In the genomic region with DNA sequence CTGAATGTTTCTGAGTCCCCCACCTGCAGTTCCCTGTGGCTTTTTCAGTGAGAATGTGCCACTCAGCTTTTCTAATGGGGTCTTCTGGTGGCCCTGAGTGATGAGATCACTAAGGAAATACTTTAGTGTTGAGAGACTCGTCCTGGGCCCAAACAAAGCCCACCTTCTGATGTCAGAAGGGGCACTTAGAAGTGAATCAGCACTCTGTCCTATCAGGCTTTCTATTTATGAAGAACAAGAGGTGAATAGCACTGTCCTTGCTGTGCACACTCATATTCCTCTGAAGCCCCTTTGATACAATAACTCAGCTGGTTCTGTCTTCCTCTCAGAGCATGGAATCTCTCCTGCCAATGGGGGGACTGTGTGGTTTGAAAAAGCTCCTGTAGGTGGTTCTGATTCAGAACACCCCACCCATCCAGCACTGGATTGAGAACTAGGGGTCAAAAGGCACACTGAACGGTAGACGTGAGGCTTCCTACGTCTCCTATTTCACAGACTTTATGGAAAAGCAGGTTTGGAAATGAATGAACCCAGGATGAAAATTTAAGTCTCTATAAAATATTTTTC, we compare ENCODE assay signal across 12 cellular contexts.
A peak's percentile ranks its signal among the peaks of the same experiment; 100 is the strongest.
DNase-seq lines count a peak whose midpoint lies in the region; ATAC-seq, FAIRE-seq and TF ChIP-seq lines count a peak whose summit lies in the region.
"Had no signal": no experiment of that assay in that cellular context is flagged by ENCODE, and none has a peak within 500 bp of the region (broad histone marks: within the 10 kb centered on the region; RNA-seq: fewer than 3 reads in every experiment).

No MANE protein-coding gene starts in this region.

- TF ChIP-seq POLR2A in endothelial cell of umbilical vein (IDR thresholded peaks at IDR 0.05; ENCODE audit: low read depth, low read length), result no peak

- no TSS peak for BruUV-seq in endothelial cell of umbilical vein (replicated peaks; lab: Mats Ljungman, UMichigan)
- no TSS peak for BruUV-seq in Caco-2 (replicated peaks; lab: Mats Ljungman, UMichigan)

- H3K4me1 ChIP-seq in ACC112 (ENCODE audit: control insufficient read depth, insufficient read depth, low read length, unreplicated experiment) (peaks cover 28% of the 10 kb centered on the region), endothelial cell of umbilical vein (ENCODE audit: control insufficient read depth, extremely low read depth, insufficient read depth, low read length) (peaks cover 34% of the 10 kb centered on the region), Caco-2 (no peaks in the 10 kb centered on the region), tibial artery (peaks cover 0 to 10% (median 0%) of the 10 kb centered on the region in 4 donors)

- H3K79me2 ChIP-seq in ACC112 (ENCODE audit: control insufficient read depth, insufficient read depth, low read length, unreplicated experiment) (no peaks in the 10 kb centered on the region), endothelial cell of umbilical vein (ENCODE audit: control insufficient read depth, insufficient read depth, low read length) (no peaks in the 10 kb centered on the region)

- H2AFZ ChIP-seq in ACC112 (ENCODE audit: low read length, unreplicated experiment) (peak overlapping the region; percentile 74), endothelial cell of umbilical vein (ENCODE audit: low read depth, low read length) (peak overlapping the region; percentile 44)

- ATAC-seq in GM18498 (IDR thresholded peaks at IDR 0.05; ENCODE audit: unreplicated experiment), result peak; percentile 29
- ATAC-seq: heart right ventricle had no signal

- H4K20me1 ChIP-seq in endothelial cell of umbilical vein (replicated peaks; ENCODE audit: control insufficient read depth, extremely low read depth, insufficient read depth, low read length), result no peaks in the 10 kb centered on the region

- H3K27me3 Mint-ChIP-seq in T-helper 2 cell treated with Interferon-gamma antibody and Interleukin-4, amounts not matched to agents 5 μg/mL and 100 μg/mL, for 36 hours (ENCODE audit: low read depth), result no peaks in the 10 kb centered on the region
- no peaks in the 10 kb centered on the region for H3K27me3 Mint-ChIP-seq in Caco-2 (ENCODE audit: insufficient read depth, unreplicated experiment)
- no peaks in the 10 kb centered on the region for H3K27me3 Mint-ChIP-seq in endothelial cell (ENCODE audit: unreplicated experiment)
- H3K27me3 Mint-ChIP-seq: type B pancreatic cell had no signal

- TF ChIP-seq CTCF in endothelial cell of umbilical vein (IDR thresholded peaks at IDR 0.05; ENCODE audit: extremely low read depth in 1 of 2, insufficient read depth in 1 of 2, low read depth in 1 of 2, low read length in 2 of 2) (no peak), Caco-2 (IDR thresholded peaks at IDR 0.05; ENCODE audit: insufficient read depth in 1 of 2, low read depth in 1 of 2, low read length in 1 of 2, severe bottlenecking in 1 of 2, unreplicated experiment in 1 of 2) (no peak), endothelial cell (IDR thresholded peaks at IDR 0.05; ENCODE audit: unreplicated experiment) (no peak), tibial artery (IDR thresholded peaks at IDR 0.05) (no peak)

- no peak for FAIRE-seq in endothelial cell of umbilical vein (lab: Jason Lieb, UNC)

- H3K4me3 Mint-ChIP-seq in T-helper 2 cell treated with Interferon-gamma antibody and Interleukin-4, amounts not matched to agents 5 μg/mL and 100 μg/mL, for 36 hours, result peak overlapping the region; percentile 52
- H3K4me3 Mint-ChIP-seq in Caco-2 (ENCODE audit: unreplicated experiment) (no peak overlapping the region), endothelial cell (ENCODE audit: unreplicated experiment) (no peak overlapping the region)
- H3K4me3 Mint-ChIP-seq: type B pancreatic cell had no signal

- no peaks in the 10 kb centered on the region for H3K36me3 ChIP-seq in ACC112 (ENCODE audit: insufficient read depth, low read length)
- no peaks in the 10 kb centered on the region for H3K36me3 ChIP-seq in endothelial cell of umbilical vein (ENCODE audit: control insufficient read depth in 2 of 2, extremely low read depth in 1 of 2, insufficient read depth in 2 of 2, low read length in 2 of 2)
- H3K36me3 ChIP-seq in Caco-2 (ENCODE audit: control insufficient read depth, insufficient read depth, low read length), result no peaks in the 10 kb centered on the region
- no peaks in the 10 kb centered on the region for H3K36me3 ChIP-seq in tibial artery
- H3K36me3 ChIP-seq: esophagus muscularis mucosa, heart right ventricle had no signal

- H3K4me1 Mint-ChIP-seq in T-helper 2 cell treated with Interferon-gamma antibody and Interleukin-4, amounts not matched to agents 5 μg/mL and 100 μg/mL, for 36 hours (ENCODE audit: low read depth), result peaks cover 17% of the 10 kb centered on the region
- H3K4me1 Mint-ChIP-seq in Caco-2 (ENCODE audit: low read depth, unreplicated experiment) (no peaks in the 10 kb centered on the region), endothelial cell (ENCODE audit: unreplicated experiment) (peaks cover 3% of the 10 kb centered on the region)

- H3K27me3 ChIP-seq in ACC112 (ENCODE audit: insufficient read depth, low read length) (no peaks in the 10 kb centered on the region), endothelial cell of umbilical vein (ENCODE audit: control insufficient read depth in 2 of 2, insufficient read depth in 2 of 2, low read length in 2 of 2) (no peaks in the 10 kb centered on the region), Caco-2 (replicated peaks; ENCODE audit: control insufficient read depth, insufficient read depth, low read length) (no peaks in the 10 kb centered on the region), tibial artery (no peaks in the 10 kb centered on the region)
- H3K27me3 ChIP-seq: esophagus muscularis mucosa, heart right ventricle had no signal

- no peak overlapping the region for H3K27ac ChIP-seq in ACC112 (ENCODE audit: low read depth, low read length)
- H3K27ac ChIP-seq in endothelial cell of umbilical vein (ENCODE audit: insufficient read depth, low read depth, low read length), result peak overlapping the region; percentile 60
- no peak overlapping the region for H3K27ac ChIP-seq in tibial artery
- H3K27ac ChIP-seq: esophagus muscularis mucosa had no signal

- POLR2A ChIA-PET in endothelial cell of umbilical vein (lab: Charles Lee) (no interaction called here), Caco-2 (lab: Charles Lee) (no interaction called here)

- peak overlapping the region; percentile 62 for H3K4me2 ChIP-seq in endothelial cell of umbilical vein (ENCODE audit: insufficient read depth, low read length)

- no peaks in the 10 kb centered on the region for H3K9me3 Mint-ChIP-seq in T-helper 2 cell treated with Interferon-gamma antibody and Interleukin-4, amounts not matched to agents 5 μg/mL and 100 μg/mL, for 36 hours
- H3K9me3 Mint-ChIP-seq in Caco-2 (ENCODE audit: unreplicated experiment) (no peaks in the 10 kb centered on the region), endothelial cell (ENCODE audit: unreplicated experiment) (no peaks in the 10 kb centered on the region)
- H3K9me3 Mint-ChIP-seq: type B pancreatic cell had no signal

- H3K9ac ChIP-seq in endothelial cell of umbilical vein (replicated peaks; ENCODE audit: extremely low read depth, insufficient read depth, low read length), result peak overlapping the region; percentile 50

- H3K9me1 ChIP-seq in endothelial cell of umbilical vein (replicated peaks; ENCODE audit: control insufficient read depth, extremely low read depth, insufficient read depth, low read length), result no peaks in the 10 kb centered on the region

- H3K4me3 ChIP-seq in ACC112 (ENCODE audit: low read depth, low read length) (no peak overlapping the region), endothelial cell of umbilical vein (replicated peaks in 1 of 3; ENCODE audit: insufficient read depth in 1 of 3, low read depth in 1 of 3, low read length in 3 of 3) (no peak overlapping the region), Caco-2 (ENCODE audit: low read depth, low read length) (no peak overlapping the region), tibial artery (no peak overlapping the region)
- H3K4me3 ChIP-seq: esophagus muscularis mucosa, heart right ventricle had no signal

- no peaks in the 10 kb centered on the region for H3K36me3 Mint-ChIP-seq in T-helper 2 cell treated with Interferon-gamma antibody and Interleukin-4, amounts not matched to agents 5 μg/mL and 100 μg/mL, for 36 hours (ENCODE audit: low read depth)
- H3K36me3 Mint-ChIP-seq in Caco-2 (ENCODE audit: insufficient read depth, unreplicated experiment), result no peaks in the 10 kb centered on the region
- H3K36me3 Mint-ChIP-seq in endothelial cell (ENCODE audit: low read depth, unreplicated experiment), result no peaks in the 10 kb centered on the region
- H3K36me3 Mint-ChIP-seq: type B pancreatic cell had no signal

- dilution Hi-C loops in endothelial cell of umbilical vein (cut with MboI; ENCODE audit: extremely low pct_ligation_motif_present, low sequenced_read_pairs), result no loop called here

- no peak for DNase-seq in T-helper 2 cell treated with Interferon-gamma antibody and Interleukin-4, amounts not matched to agents 5 μg/mL and 100 μg/mL, for 36 hours (ENCODE audit: low spot score)
- DNase-seq in endothelial cell of umbilical vein (ENCODE audit: low read depth, low spot score) (no peak), GM19240 (ENCODE audit: insufficient read length, low spot score) (no peak), Caco-2 (no peak), endothelial cell (ENCODE audit: low spot score) (no peak), tibial artery (no peak)
- DNase-seq: heart right ventricle, KBM-7 had no signal

- intact Hi-C loops in endothelial cell of umbilical vein (cut with micrococcal nuclease), result loop anchor here (2.0 kb wide), 1 partner anchor 15 kb away; no protein-coding TSS in a partner anchor
- intact Hi-C loops in Caco-2 (cut with micrococcal nuclease; ENCODE audit: unreplicated experiment), result no loop called here
- intact Hi-C loops in tibial artery (cut with DNase I; ENCODE audit: low total_unique reads), result no loop called here

- H3K27ac Mint-ChIP-seq in T-helper 2 cell treated with Interferon-gamma antibody and Interleukin-4, amounts not matched to agents 5 μg/mL and 100 μg/mL, for 36 hours, result peak overlapping the region; percentile 83
- H3K27ac Mint-ChIP-seq in Caco-2 (ENCODE audit: unreplicated experiment), result no peak overlapping the region
- H3K27ac Mint-ChIP-seq in endothelial cell (ENCODE audit: unreplicated experiment), result no peak overlapping the region
- H3K27ac Mint-ChIP-seq: type B pancreatic cell had no signal

- CTCF ChIA-PET in endothelial cell of umbilical vein (lab: Charles Lee), result interaction anchor here (0.6 to 1.7 kb wide), 6 partner anchors 8 to 393 kb away, joined by 3 to 6 read pairs (median 4); no protein-coding TSS in a partner anchor
- CTCF ChIA-PET in Caco-2 (lab: Charles Lee), result no interaction called here

- H3K9me3 ChIP-seq in endothelial cell of umbilical vein (replicated peaks; ENCODE audit: control insufficient read depth, insufficient read depth, low read length) (no peaks in the 10 kb centered on the region), Caco-2 (no peaks in the 10 kb centered on the region), tibial artery (no peaks in the 10 kb centered on the region)
- H3K9me3 ChIP-seq: esophagus muscularis mucosa, heart right ventricle had no signal

TF ChIP-seq in endothelial cell of umbilical vein, 7 proteins besides CTCF, POLR2A, EP300 and RAD21 (continues in another document):
- TF ChIP-seq MYC (IDR thresholded peaks at IDR 0.05; ENCODE audit: low read depth, low read length) (no peak), GATA2 (IDR thresholded peaks at IDR 0.05; ENCODE audit: insufficient read depth, insufficient read length, low read depth, low read length) (no peak)
